ENCODE assay signal across 27 cellular contexts in genomic region chr6:30394139-30394538, GRCh38. TPM values are rescaled to one million over a fixed set of nuclear protein-coding genes. Genes with fewer than 3 reads are reported as not detected.
DNase-seq lines count a peak whose midpoint lies in the region; TF ChIP-seq lines count a peak whose summit lies in the region.
"Had no signal": no experiment of that assay in that cellular context is flagged by ENCODE, and none has a peak within 500 bp of the region (broad histone marks: within the 10 kb centered on the region; RNA-seq: fewer than 3 reads in every experiment).

No MANE protein-coding gene starts in this region.

- no peak for TF ChIP-seq POLR2A in Peyer's patch (IDR thresholded peaks at IDR 0.05)

- no peak overlapping the region for H3K27ac Mint-ChIP-seq in activated T-cell treated with anti-CD3 and anti-CD28 coated beads, Interleukin-2, amount 50 U/mL, for 24 hours
- H3K27ac Mint-ChIP-seq: activated CD4-positive, alpha-beta T cell treated with anti-CD3 and anti-CD28 coated beads, Interleukin-2, amount 10 ng/mL, durations not matched to agents 7 days and 5 days; activated naive CD8-positive, alpha-beta T cell treated with anti-CD3 and anti-CD28 coated beads, Interleukin-2, amount 50 U/mL, for 24 hours; immature natural killer cell; mesothelial cell of epicardium; naive thymus-derived CD8-positive, alpha-beta T cell; stimulated activated naive CD8-positive, alpha-beta T cell treated with anti-CD3 and anti-CD28 coated beads, Interleukin-15, amount 100 ng/mL, for 72 hours had no signal

- DNase-seq in NCI-H2081 (lab: John Stamatoyannopoulos, UW) (peak; percentile 35 to 75), NCI-H2081 treated with DMSO at 0.1 percent for 48 hours (lab: John Stamatoyannopoulos, UW) (no peak), NCI-H2029 (lab: John Stamatoyannopoulos, UW) (peak; percentile 51), Peyer's patch (peak in 2 of 3 donors; percentile 69 to 77), trophoblast cell (no peak), nucleus accumbens (lab: John Stamatoyannopoulos, UW) (no peak), GF-D8 (lab: John Stamatoyannopoulos, UW) (no peak)
- DNase-seq in activated T-cell treated with anti-CD3 and anti-CD28 coated beads, Interleukin-2, amount 50 U/mL, for 24 hours, result no peak
- DNase-seq: activated CD4-positive, alpha-beta T cell treated with anti-CD3 and anti-CD28 coated beads, Interleukin-2, amount 10 ng/mL, durations not matched to agents 7 days and 5 days; activated naive CD8-positive, alpha-beta T cell treated with anti-CD3 and anti-CD28 coated beads, Interleukin-2, amount 50 U/mL, for 24 hours; activated T-cell treated with anti-CD3 and anti-CD28 coated beads, Interleukin-2, amount 50 U/mL, for 48 hours; CD4-positive, CD25-positive, alpha-beta regulatory T cell; central memory CD4-positive, alpha-beta T cell; dermis blood vessel endothelial cell; HCEC 1CT; hippocampal formation; immature natural killer cell; KG1; left ventricle myocardium superior; naive thymus-derived CD8-positive, alpha-beta T cell; NCI-H187 treated with DMSO at 0.1 percent for 48 hours; occipital lobe; SIG-M5; stimulated activated CD8-positive, alpha-beta memory T cell treated with anti-CD3 and anti-CD28 coated beads, Interleukin-4, amount 100 ng/mL, for 48 hours; stimulated activated naive CD8-positive, alpha-beta T cell treated with anti-CD3 and anti-CD28 coated beads, Interleukin-15, amount 100 ng/mL, for 72 hours; T1000 had no signal

- no peaks in the 10 kb centered on the region for H3K79me2 ChIP-seq in trophoblast cell (ENCODE audit: control insufficient read depth, insufficient read depth, low read length, poor library complexity)

- no peak overlapping the region for H4K12ac ChIP-seq in trophoblast cell (ENCODE audit: low read depth, low read length)

- no peak overlapping the region for H3K4ac ChIP-seq in trophoblast cell (ENCODE audit: low read depth, low read length)

- no peak overlapping the region for H3K14ac ChIP-seq in trophoblast cell (ENCODE audit: low read length)

- no peaks in the 10 kb centered on the region for H3K79me1 ChIP-seq in trophoblast cell (ENCODE audit: low read length)

- H3K23ac ChIP-seq in trophoblast cell (ENCODE audit: low read length), result no peak overlapping the region

- H3K27me3 Mint-ChIP-seq in activated T-cell treated with anti-CD3 and anti-CD28 coated beads, Interleukin-2, amount 50 U/mL, for 24 hours, result peaks cover 65% of the 10 kb centered on the region

- peaks cover 2% of the 10 kb centered on the region for H3K4me1 Mint-ChIP-seq in activated T-cell treated with anti-CD3 and anti-CD28 coated beads, Interleukin-2, amount 50 U/mL, for 24 hours (ENCODE audit: low read depth)
- H3K4me1 Mint-ChIP-seq: activated naive CD8-positive, alpha-beta T cell treated with anti-CD3 and anti-CD28 coated beads, Interleukin-2, amount 50 U/mL, for 24 hours; mesothelial cell of epicardium had no signal

- no peak overlapping the region for H4K8ac ChIP-seq in trophoblast cell (ENCODE audit: low read depth, low read length)

- H2AK5ac ChIP-seq in trophoblast cell (ENCODE audit: low read length), result no peak overlapping the region

- no peaks in the 10 kb centered on the region for H3K27me3 ChIP-seq in Peyer's patch
- no peaks in the 10 kb centered on the region for H3K27me3 ChIP-seq in trophoblast cell (ENCODE audit: insufficient read depth, low read length)

- no peaks in the 10 kb centered on the region for H3K9me3 ChIP-seq in Peyer's patch
- H3K9me3 ChIP-seq in trophoblast cell (ENCODE audit: insufficient read depth, low read depth, low read length), result no peaks in the 10 kb centered on the region

- WGBS in trophoblast cell (ENCODE audit: extremely low coverage, insufficient coverage, insufficient read length), result no CpG with 5 or more reads among the region's 5 CpGs

- H4K91ac ChIP-seq in trophoblast cell (ENCODE audit: low read depth, low read length), result no peak overlapping the region

- H2BK120ac ChIP-seq in trophoblast cell (ENCODE audit: insufficient read depth, low read length, poor library complexity), result no peak overlapping the region

- no peaks in the 10 kb centered on the region for H3K9me3 Mint-ChIP-seq in activated T-cell treated with anti-CD3 and anti-CD28 coated beads, Interleukin-2, amount 50 U/mL, for 24 hours
- H3K9me3 Mint-ChIP-seq: activated CD4-positive, alpha-beta T cell treated with anti-CD3 and anti-CD28 coated beads, Interleukin-2, amount 10 ng/mL, durations not matched to agents 7 days and 5 days; activated naive CD8-positive, alpha-beta T cell treated with anti-CD3 and anti-CD28 coated beads, Interleukin-2, amount 50 U/mL, for 24 hours; CD4-positive, CD25-positive, alpha-beta regulatory T cell; mesothelial cell of epicardium; naive thymus-derived CD8-positive, alpha-beta T cell; stimulated activated naive CD8-positive, alpha-beta T cell treated with anti-CD3 and anti-CD28 coated beads, Interleukin-15, amount 100 ng/mL, for 72 hours had no signal

- no peaks in the 10 kb centered on the region for H3K36me3 Mint-ChIP-seq in activated T-cell treated with anti-CD3 and anti-CD28 coated beads, Interleukin-2, amount 50 U/mL, for 24 hours (ENCODE audit: low read depth)
- H3K36me3 Mint-ChIP-seq: CD4-positive, CD25-positive, alpha-beta regulatory T cell; immature natural killer cell; mesothelial cell of epicardium; naive thymus-derived CD8-positive, alpha-beta T cell had no signal

- H3K4me1 ChIP-seq in Peyer's patch, result peaks cover 0 to 4% (median 0%) of the 10 kb centered on the region in 4 donors
- peaks cover 0 to 2% of the 10 kb centered on the region in 2 experiments for H3K4me1 ChIP-seq in trophoblast cell (ENCODE audit: control insufficient read depth in 1 of 2, insufficient read depth in 2 of 2, low read length in 2 of 2)

- no peak for TF ChIP-seq CTCF in Peyer's patch (IDR thresholded peaks at IDR 0.05)

- no peak overlapping the region for H2AFZ ChIP-seq in trophoblast cell (ENCODE audit: insufficient read depth, low read length, poor library complexity)

- H3K9ac ChIP-seq in trophoblast cell (ENCODE audit: low read length), result no peak overlapping the region

- H3K4me3 ChIP-seq in Peyer's patch (no peak overlapping the region), trophoblast cell (ENCODE audit: low read depth, low read length) (peak overlapping the region; percentile 8)

- H3K27ac ChIP-seq in Peyer's patch (no peak overlapping the region), trophoblast cell (ENCODE audit: low read depth, low read length) (no peak overlapping the region)

- no peak overlapping the region for H3K18ac ChIP-seq in trophoblast cell (ENCODE audit: low read length)

- no peaks in the 10 kb centered on the region for H3K36me3 ChIP-seq in Peyer's patch
- no peaks in the 10 kb centered on the region for H3K36me3 ChIP-seq in trophoblast cell (ENCODE audit: control insufficient read depth in 1 of 2, insufficient read depth in 2 of 2, low read length in 2 of 2)

- no peak overlapping the region for H2BK12ac ChIP-seq in trophoblast cell (ENCODE audit: low read length)

- H3K4me2 ChIP-seq in trophoblast cell (ENCODE audit: low read length), result no peak overlapping the region

- H2BK5ac ChIP-seq in trophoblast cell (ENCODE audit: low read depth, low read length, poor library complexity), result no peak overlapping the region

- H3K4me3 Mint-ChIP-seq in activated T-cell treated with anti-CD3 and anti-CD28 coated beads, Interleukin-2, amount 50 U/mL, for 24 hours, result no peak overlapping the region
- H3K4me3 Mint-ChIP-seq: activated CD4-positive, alpha-beta T cell treated with anti-CD3 and anti-CD28 coated beads, Interleukin-2, amount 10 ng/mL, durations not matched to agents 7 days and 5 days; activated naive CD8-positive, alpha-beta T cell treated with anti-CD3 and anti-CD28 coated beads, Interleukin-2, amount 50 U/mL, for 24 hours; CD4-positive, CD25-positive, alpha-beta regulatory T cell; immature natural killer cell; mesothelial cell of epicardium; naive thymus-derived CD8-positive, alpha-beta T cell; stimulated activated naive CD8-positive, alpha-beta T cell treated with anti-CD3 and anti-CD28 coated beads, Interleukin-15, amount 100 ng/mL, for 72 hours had no signal

RNA-seq across cellular contexts. Expression of gene RPP21, which starts 49.2 kb away (rescaled TPM):
- total RNA-seq in Peyer's patch, result 10 to 100 TPM; 40.5 to 86.6 (median 80.8) TPM
- 99.8 and 100 TPM in 2 replicates for polyA plus RNA-seq in trophoblast cell (2013)

Comparison
In these comparisons a context has a peak if more than half of its experiments do, and no peak if none do; other contexts are left out.
1. DNase-seq: peak in NCI-H2081 (2 of 2), NCI-H2029 (single experiment) and Peyer's patch (2 of 3); none in NCI-H2081 treated with DMSO at 0.1 percent for 48 hours (single experiment), trophoblast cell (0 of 2), nucleus accumbens (0 of 56), GF-D8 (single experiment) and activated T-cell treated with anti-CD3 and anti-CD28 coated beads, Interleukin-2, amount 50 U/mL, for 24 hours (single experiment).